In the genomic region with DNA sequence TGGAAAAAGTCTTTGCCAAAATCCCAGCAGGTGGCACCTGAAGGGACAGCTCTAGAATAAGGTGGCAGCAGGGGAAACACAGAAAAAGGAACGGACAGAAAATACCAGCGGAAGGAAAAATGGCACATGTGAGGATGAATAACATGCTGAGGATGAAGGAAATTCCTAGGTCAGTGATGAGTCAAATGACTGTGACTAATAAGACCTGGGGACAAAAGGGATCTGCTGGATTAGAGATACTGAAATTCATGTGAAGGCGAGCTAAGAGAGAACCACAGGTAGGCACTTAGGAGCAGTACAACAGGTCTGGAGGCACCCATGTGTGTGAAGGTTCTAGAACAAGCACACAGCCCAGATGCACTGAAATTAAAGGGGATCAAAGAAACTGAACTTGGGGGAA, we compare ENCODE assay signal across 9 cellular contexts.
A peak's percentile ranks its signal among the peaks of the same experiment; 100 is the strongest.
DNase-seq lines count a peak whose midpoint lies in the region; ATAC-seq and TF ChIP-seq lines count a peak whose summit lies in the region.
"Had no signal": no experiment of that assay in that cellular context is flagged by ENCODE, and none has a peak within 500 bp of the region (broad histone marks: within the 10 kb centered on the region; RNA-seq: fewer than 3 reads in every experiment).

No MANE protein-coding gene starts in this region.

- DNase-seq in CD4-positive, alpha-beta memory T cell: no peak
- no peak for DNase-seq in effector memory CD8-positive, alpha-beta T cell
- DNase-seq in trophoblast cell (peak; percentile 58 to 90), NCI-H1436 (lab: John Stamatoyannopoulos, UW) (no peak), islet precursor cell (no peak), GM23338 (ENCODE audit: low spot score) (no peak), NAMALWA (ENCODE audit: low spot score) (no peak)

- peak overlapping the region; percentile 86 for H3K9ac ChIP-seq in OCI-LY3 (ENCODE audit: low read length)
- no peak overlapping the region for H3K9ac ChIP-seq in trophoblast cell (ENCODE audit: low read length)
- H3K9ac ChIP-seq: parathyroid adenoma had no signal

- no peaks in the 10 kb centered on the region for H3K9me2 ChIP-seq in GM23338 (ENCODE audit: insufficient read depth)

- H3K36me3 ChIP-seq in CD4-positive, alpha-beta memory T cell (ENCODE audit: insufficient read depth, low read length): peaks cover 11% of the 10 kb centered on the region
- H3K36me3 ChIP-seq in OCI-LY3 (replicated peaks; ENCODE audit: low read depth, low read length) (peaks cover 56% of the 10 kb centered on the region), trophoblast cell (ENCODE audit: control insufficient read depth in 1 of 2, insufficient read depth in 2 of 2, low read length in 2 of 2) (no peaks in the 10 kb centered on the region), GM23338 (ENCODE audit: insufficient read depth) (no peaks in the 10 kb centered on the region)

- no peaks in the 10 kb centered on the region for H3K9me3 ChIP-seq in CD4-positive, alpha-beta memory T cell (ENCODE audit: control insufficient read depth in 1 of 2, low read length in 2 of 2)
- H3K9me3 ChIP-seq in OCI-LY3 (ENCODE audit: insufficient read depth, low read length): no peaks in the 10 kb centered on the region
- H3K9me3 ChIP-seq in trophoblast cell (ENCODE audit: insufficient read depth, low read depth, low read length): no peaks in the 10 kb centered on the region

- peak overlapping the region; percentile 96 for H3K4me2 ChIP-seq in OCI-LY3 (ENCODE audit: low read length)
- no peak overlapping the region for H3K4me2 ChIP-seq in trophoblast cell (ENCODE audit: low read length)
- H3K4me2 ChIP-seq in GM23338: no peak overlapping the region

- H3K27me3 ChIP-seq in CD4-positive, alpha-beta memory T cell (ENCODE audit: insufficient read depth, low read length): no peaks in the 10 kb centered on the region
- H3K27me3 ChIP-seq in OCI-LY3 (ENCODE audit: low read depth, low read length) (no peaks in the 10 kb centered on the region), trophoblast cell (ENCODE audit: insufficient read depth, low read length) (no peaks in the 10 kb centered on the region), GM23338 (ENCODE audit: insufficient read depth) (no peaks in the 10 kb centered on the region)

- peaks cover 33% of the 10 kb centered on the region; the same call in 1 of the 2 replicates for H4K20me1 ChIP-seq in OCI-LY3 (ENCODE audit: insufficient read depth, low read length)
- H4K20me1 ChIP-seq in GM23338 (replicated peaks; ENCODE audit: insufficient read depth): no peaks in the 10 kb centered on the region

- H4K8ac ChIP-seq in trophoblast cell (ENCODE audit: low read depth, low read length): peak overlapping the region; percentile 10

- peaks cover 43 to 73% of the 10 kb centered on the region in 2 donors for H3K36me3 Mint-ChIP-seq in CD4-positive, alpha-beta memory T cell
- H3K36me3 Mint-ChIP-seq in effector memory CD8-positive, alpha-beta T cell (ENCODE audit: insufficient read depth): peaks cover 11% of the 10 kb centered on the region
- no peaks in the 10 kb centered on the region for H3K36me3 Mint-ChIP-seq in GM23338 (ENCODE audit: low read depth)

- H3K27me3 Mint-ChIP-seq in CD4-positive, alpha-beta memory T cell: no peaks in the 10 kb centered on the region
- no peaks in the 10 kb centered on the region for H3K27me3 Mint-ChIP-seq in effector memory CD8-positive, alpha-beta T cell
- peaks cover 6% of the 10 kb centered on the region for H3K27me3 Mint-ChIP-seq in GM23338 (ENCODE audit: insufficient read depth, low read depth, poor library complexity)

- no peak overlapping the region for H2AK5ac ChIP-seq in trophoblast cell (ENCODE audit: low read length)

- H3K14ac ChIP-seq in trophoblast cell (ENCODE audit: low read length): no peak overlapping the region

- H3K4me1 ChIP-seq in CD4-positive, alpha-beta memory T cell (ENCODE audit: insufficient read depth, low read length): peaks cover 93% of the 10 kb centered on the region
- H3K4me1 ChIP-seq in OCI-LY3 (ENCODE audit: low read length) (peaks cover 100% of the 10 kb centered on the region), trophoblast cell (ENCODE audit: control insufficient read depth in 1 of 2, insufficient read depth in 2 of 2, low read length in 2 of 2) (peaks cover 4 to 6% of the 10 kb centered on the region in 2 experiments), GM23338 (ENCODE audit: insufficient read depth) (no peaks in the 10 kb centered on the region)
- H3K4me1 ChIP-seq: parathyroid adenoma had no signal

- peak overlapping the region; percentile 80 to 94 (median 89) for H3K27ac Mint-ChIP-seq in CD4-positive, alpha-beta memory T cell
- peak overlapping the region; percentile 27 to 42 for H3K27ac Mint-ChIP-seq in effector memory CD8-positive, alpha-beta T cell
- no peak overlapping the region; the same call in 1 of the 2 replicates for H3K27ac Mint-ChIP-seq in GM23338

- peak overlapping the region; percentile 11 to 73 (median 50) for H3K4me3 Mint-ChIP-seq in CD4-positive, alpha-beta memory T cell
- peak overlapping the region; percentile 4 to 21 for H3K4me3 Mint-ChIP-seq in effector memory CD8-positive, alpha-beta T cell
- no peak overlapping the region for H3K4me3 Mint-ChIP-seq in GM23338

- H4K12ac ChIP-seq in trophoblast cell (ENCODE audit: low read depth, low read length): no peak overlapping the region

- CTCF ChIA-PET in CD4-positive, alpha-beta memory T cell (lab: Charles Lee; ENCODE audit: partially characterized antibody): interaction anchor here (0.5 to 1.6 kb wide), 3 partner anchors 14 to 385 kb away, joined by 3 to 4 read pairs (median 3); no protein-coding TSS in a partner anchor

- no peak overlapping the region for H3K4ac ChIP-seq in trophoblast cell (ENCODE audit: low read depth, low read length)

- TF ChIP-seq CTCF in OCI-LY3 (IDR thresholded peaks at IDR 0.05; ENCODE audit: low read depth, low read length) (no peak), GM23338 (conservative IDR thresholded peaks at IDR 0.05; ENCODE audit: low read depth in 2 of 2) (no peak)

- H3K9me3 Mint-ChIP-seq in CD4-positive, alpha-beta memory T cell: no peaks in the 10 kb centered on the region
- no peaks in the 10 kb centered on the region for H3K9me3 Mint-ChIP-seq in effector memory CD8-positive, alpha-beta T cell
- no peaks in the 10 kb centered on the region for H3K9me3 Mint-ChIP-seq in GM23338

- peak overlapping the region; percentile 14 for H3K27ac ChIP-seq in CD4-positive, alpha-beta memory T cell (ENCODE audit: low read depth, low read length)
- H3K27ac ChIP-seq in OCI-LY3 (ENCODE audit: low read length) (peak overlapping the region; percentile 93), trophoblast cell (ENCODE audit: low read depth, low read length) (no peak overlapping the region), GM23338 (ENCODE audit: low read depth) (no peak overlapping the region)
- H3K27ac ChIP-seq: parathyroid adenoma had no signal

- H2AFZ ChIP-seq in OCI-LY3 (ENCODE audit: low read depth, low read length) (no peak overlapping the region), trophoblast cell (ENCODE audit: insufficient read depth, low read length, poor library complexity) (no peak overlapping the region), GM23338 (no peak overlapping the region)
- H2AFZ ChIP-seq: parathyroid adenoma had no signal

- WGBS in trophoblast cell (ENCODE audit: extremely low coverage, insufficient coverage, insufficient read length): no CpG with 5 or more reads among the region's 3 CpGs

- no peak overlapping the region for H3K23ac ChIP-seq in trophoblast cell (ENCODE audit: low read length)

- no peaks in the 10 kb centered on the region for H3F3A ChIP-seq in GM23338 (replicated peaks; ENCODE audit: low read depth)

- H3K18ac ChIP-seq in trophoblast cell (ENCODE audit: low read length): no peak overlapping the region

- H4K91ac ChIP-seq in trophoblast cell (ENCODE audit: low read depth, low read length): no peak overlapping the region

- H2BK120ac ChIP-seq in trophoblast cell (ENCODE audit: insufficient read depth, low read length, poor library complexity): no peak overlapping the region

- intact Hi-C loops in CD4-positive, alpha-beta memory T cell (cut with micrococcal nuclease): no loop called here

- H3K79me2 ChIP-seq in OCI-LY3 (ENCODE audit: low read length) (peaks cover 100% of the 10 kb centered on the region), trophoblast cell (ENCODE audit: control insufficient read depth, insufficient read depth, low read length, poor library complexity) (no peaks in the 10 kb centered on the region), GM23338 (replicated peaks; ENCODE audit: insufficient read depth) (no peaks in the 10 kb centered on the region; the same call in 1 of the 2 replicates)

- H3K4me3 ChIP-seq in CD4-positive, alpha-beta memory T cell (ENCODE audit: low read length in 2 of 2): no peak overlapping the region
- H3K4me3 ChIP-seq in OCI-LY3 (ENCODE audit: low read length) (peak overlapping the region; percentile 77), trophoblast cell (ENCODE audit: low read depth, low read length) (no peak overlapping the region), GM23338 (no peak overlapping the region)

- peaks cover 81 to 95% (median 91%) of the 10 kb centered on the region in 4 donors for H3K4me1 Mint-ChIP-seq in CD4-positive, alpha-beta memory T cell
- H3K4me1 Mint-ChIP-seq in effector memory CD8-positive, alpha-beta T cell (ENCODE audit: low read depth in 2 of 2): peaks cover 50 to 78% of the 10 kb centered on the region in 2 donors
- peaks cover 21% of the 10 kb centered on the region for H3K4me1 Mint-ChIP-seq in GM23338

- ATAC-seq in effector memory CD8-positive, alpha-beta T cell (replicated peaks): no peak
- ATAC-seq in GM23338: no peak

- H2BK5ac ChIP-seq in trophoblast cell (ENCODE audit: low read depth, low read length, poor library complexity): no peak overlapping the region

- no peak overlapping the region for H2BK12ac ChIP-seq in trophoblast cell (ENCODE audit: low read length)

- POLR2A ChIA-PET in CD4-positive, alpha-beta memory T cell (lab: Charles Lee; ENCODE audit: partially characterized antibody): interaction anchor here (1.2 kb wide), 1 partner anchor 8 kb away, joined by 3 read pairs; no protein-coding TSS in a partner anchor

- H3K79me1 ChIP-seq in trophoblast cell (ENCODE audit: low read length): peaks cover 2% of the 10 kb centered on the region

TF ChIP-seq in GM23338, 12 proteins besides CTCF, POLR2A, EP300 and RAD21 (continues in another document):
- TF ChIP-seq POLR2AphosphoS5 (IDR thresholded peaks at IDR 0.05; ENCODE audit: low read depth): no peak

Comparison
In these comparisons a context has a peak if more than half of its experiments do, and no peak if none do; other contexts are left out.
1. DNase-seq: peak in trophoblast cell (2 of 2); none in CD4-positive, alpha-beta memory T cell (0 of 5), effector memory CD8-positive, alpha-beta T cell (0 of 3), NCI-H1436 (single experiment), islet precursor cell (single experiment), GM23338 (single experiment) and NAMALWA (single experiment).
2. H3K27ac ChIP-seq: peak in CD4-positive, alpha-beta memory T cell (single experiment) and OCI-LY3 (single experiment); none in trophoblast cell (single experiment) and GM23338 (single experiment).